ENCODE assay signal across 8 cellular contexts in genomic region chr2:39851691-39852110, GRCh38.
DNase-seq lines count a peak whose midpoint lies in the region; ATAC-seq, FAIRE-seq and TF ChIP-seq lines count a peak whose summit lies in the region.

No MANE protein-coding gene starts in this region.

- no peak for TF ChIP-seq POLR2A in testis (IDR thresholded peaks at IDR 0.05)

- DNase-seq in ELF-1 (ENCODE audit: low read depth, low spot score) = peak; percentile 67
- peak; percentile 46 for DNase-seq in Jurkat, Clone E6-1 (ENCODE audit: low read depth, low spot score)
- peak; percentile 50 for DNase-seq in fibroblast of mammary gland (ENCODE audit: low read depth)
- no peak for DNase-seq in activated CD4-positive, alpha-beta T cell treated with anti-CD3 and anti-CD28 coated beads for 1 hour
- no peak for DNase-seq in stimulated activated CD4-positive, alpha-beta T cell treated with anti-CD3 and anti-CD28 coated beads, Interleukin-15, amount 100 ng/mL, for 24 hours
- DNase-seq in frontal cortex (ENCODE audit: low spot score in 2 of 2) = no peak
- DNase-seq in testis = no peak

- TF ChIP-seq CTCF in fibroblast of mammary gland (conservative IDR thresholded peaks at IDR 0.05; ENCODE audit: control insufficient read depth, insufficient read depth, low read depth, low read length) (peak; percentile 24), testis (IDR thresholded peaks at IDR 0.05) (no peak)

- intact Hi-C loops in testis (cut with DNase I; ENCODE audit: low total_unique reads) = no loop called here

- no peaks in the 10 kb centered on the region for H3K9me3 ChIP-seq in testis

- H3K27me3 ChIP-seq in testis = no peaks in the 10 kb centered on the region

- H3K4me3 ChIP-seq in Jurkat, Clone E6-1 (ENCODE audit: low read length) = no peak overlapping the region
- H3K4me3 ChIP-seq in fibroblast of mammary gland (ENCODE audit: control insufficient read depth, low read depth, low read length) (no peak overlapping the region), testis (peak overlapping the region in 1 of 2 donors; percentile 9)

- WGBS in testis, 2 donors = 0 to 8% methylated on average over 2 of the region's 2 CpGs

- H3K27ac ChIP-seq in testis = no peak overlapping the region

- H3K4me1 ChIP-seq in testis = peaks cover 12% of the 10 kb centered on the region

- no peaks in the 10 kb centered on the region for H3K36me3 ChIP-seq in testis (ENCODE audit: low read depth, missing control alignments)

- peak; percentile 85 for ATAC-seq in GM21423 (IDR thresholded peaks at IDR 0.05; ENCODE audit: unreplicated experiment)

- no peak for FAIRE-seq in frontal cortex (lab: Jason Lieb, UNC)

Comparison
In these comparisons a context has a peak if more than half of its experiments do, and no peak if none do; other contexts are left out.
1. DNase-seq: peak in ELF-1 (single experiment), Jurkat, Clone E6-1 (single experiment) and fibroblast of mammary gland (single experiment); none in activated CD4-positive, alpha-beta T cell treated with anti-CD3 and anti-CD28 coated beads for 1 hour (single experiment), stimulated activated CD4-positive, alpha-beta T cell treated with anti-CD3 and anti-CD28 coated beads, Interleukin-15, amount 100 ng/mL, for 24 hours (single experiment), frontal cortex (0 of 2) and testis (single experiment).